Comparison of ENCODE assay signal across 1 cellular context in genomic region chr2:170836027-170836426, GRCh38.
A peak's percentile ranks its signal among the peaks of the same experiment; 100 is the strongest.
TF ChIP-seq lines count a peak whose summit lies in the region.

No MANE protein-coding gene starts in this region.

TF ChIP-seq in HepG2, 621 proteins besides CTCF, POLR2A, EP300 and RAD21:
- peak; percentile 48 to 51; a peak in 3 of 4 replicates for TF ChIP-seq MAFK (conservative IDR thresholded peaks at IDR 0.05 in 1 of 2, IDR thresholded peaks at IDR 0.05 in 1 of 2; ENCODE audit: low read length in 2 of 2)
- no peak for TF ChIP-seq NFAT5 (CRISPR knock-in tag; IDR thresholded peaks at IDR 0.05)
- TF ChIP-seq SMYD3 (CRISPR knock-in tag; IDR thresholded peaks at IDR 0.05), result no peak
- no peak for TF ChIP-seq PATZ1 (CRISPR knock-in tag; IDR thresholded peaks at IDR 0.05)
- no peak for TF ChIP-seq SPEN (CRISPR knock-in tag; IDR thresholded peaks at IDR 0.05; ENCODE audit: low read depth)
- no peak for TF ChIP-seq ZNF580 (CRISPR knock-in tag; IDR thresholded peaks at IDR 0.05; ENCODE audit: borderline replicate concordance, low read depth)
- no peak for TF ChIP-seq PAX8 (CRISPR knock-in tag; IDR thresholded peaks at IDR 0.05; ENCODE audit: borderline replicate concordance)
- TF ChIP-seq SP2 (CRISPR knock-in tag; IDR thresholded peaks at IDR 0.05), result no peak
- TF ChIP-seq MAFF (IDR thresholded peaks at IDR 0.05; ENCODE audit: low read depth, low read length), result peak; percentile 53
- no peak for TF ChIP-seq ZSCAN21 (CRISPR knock-in tag; IDR thresholded peaks at IDR 0.05; ENCODE audit: borderline replicate concordance)
- no peak for TF ChIP-seq SETDB1 (CRISPR knock-in tag; IDR thresholded peaks at IDR 0.05; ENCODE audit: borderline replicate concordance)
- no peak for TF ChIP-seq E2F2 (CRISPR knock-in tag; IDR thresholded peaks at IDR 0.05; ENCODE audit: borderline replicate concordance)
- TF ChIP-seq RXRB (CRISPR knock-in tag; IDR thresholded peaks at IDR 0.05; ENCODE audit: borderline replicate concordance), result no peak
- no peak for TF ChIP-seq POLR2AphosphoS2 (IDR thresholded peaks at IDR 0.05; ENCODE audit: low read depth, low read length)
- no peak for TF ChIP-seq IRX3 (CRISPR knock-in tag; IDR thresholded peaks at IDR 0.05; ENCODE audit: borderline replicate concordance, low read depth)
- TF ChIP-seq KDM6A (CRISPR knock-in tag; IDR thresholded peaks at IDR 0.05; ENCODE audit: low read depth), result no peak
